16 cellular contexts compared by ENCODE assay signal in the genomic region with DNA sequence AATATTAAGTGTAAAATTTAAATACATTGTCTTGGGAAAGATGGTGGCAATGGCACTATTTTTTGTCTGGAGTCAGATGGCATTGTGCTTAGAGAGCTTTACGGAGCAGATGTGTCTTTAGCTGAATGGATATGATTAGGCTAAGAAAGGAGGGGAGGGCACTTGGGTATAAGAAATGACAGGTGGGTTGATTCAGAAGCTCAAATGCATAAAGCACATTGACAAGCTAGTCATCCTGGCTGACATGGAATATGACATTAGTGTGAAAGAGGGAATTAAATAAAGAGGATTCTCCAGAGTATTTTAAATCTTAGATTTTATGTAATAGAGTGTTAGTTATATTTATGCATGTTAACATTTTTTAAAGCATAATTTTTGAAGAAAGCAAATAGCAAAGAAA.
DNase-seq lines count a peak whose midpoint lies in the region; ATAC-seq lines count a peak whose summit lies in the region.
"Had no signal": no experiment of that assay in that cellular context is flagged by ENCODE, and none has a peak within 500 bp of the region (broad histone marks: within the 10 kb centered on the region; RNA-seq: fewer than 3 reads in every experiment).

No MANE protein-coding gene starts in this region.

- H2AK5ac ChIP-seq in mesenchymal stem cell (ENCODE audit: low read length, severe bottlenecking) = peak overlapping the region; percentile 23

- no peak overlapping the region for H2BK15ac ChIP-seq in mesenchymal stem cell (ENCODE audit: low read depth, poor library complexity, severe bottlenecking)

- no peak for ATAC-seq in GM18873 (IDR thresholded peaks at IDR 0.05; ENCODE audit: low FRiP score, unreplicated experiment)
- ATAC-seq: CD8-positive, alpha-beta T cell; GM23338; K562 had no signal

- no peak overlapping the region for H3K14ac ChIP-seq in mesenchymal stem cell (ENCODE audit: low read length in 2 of 2)

- H3K18ac ChIP-seq in mesenchymal stem cell (ENCODE audit: low read depth in 1 of 2, low read length in 2 of 2) = no peak overlapping the region

- no peak overlapping the region for H2AFZ ChIP-seq in mesenchymal stem cell (ENCODE audit: low read depth, low read length)
- H2AFZ ChIP-seq: GM23338, PC-9 had no signal

- no peak overlapping the region for H3K27ac ChIP-seq in mesenchymal stem cell (ENCODE audit: low read length, poor library complexity, severe bottlenecking)
- H3K27ac ChIP-seq: PC-9, SK-N-MC had no signal

- peaks cover 1% of the 10 kb centered on the region for H3K4me1 ChIP-seq in mesenchymal stem cell (ENCODE audit: control insufficient read depth, insufficient read depth, low read depth, low read length)
- H3K4me1 ChIP-seq: BE2C had no signal

- H3K9ac ChIP-seq in mesenchymal stem cell (ENCODE audit: low read length) = no peak overlapping the region

- 96% methylated on average over 1 of the region's 1 CpG for WGBS in mesenchymal stem cell

- no peak overlapping the region for H3K4me2 ChIP-seq in mesenchymal stem cell (ENCODE audit: low read length, poor library complexity, severe bottlenecking)
- H3K4me2 ChIP-seq: GM23338, PC-9 had no signal

- H3K4ac ChIP-seq in mesenchymal stem cell (ENCODE audit: low read depth in 1 of 2, low read length in 2 of 2) = no peak overlapping the region

- no peak overlapping the region for H3K4me3 ChIP-seq in mesenchymal stem cell (ENCODE audit: insufficient read depth in 1 of 2, low read depth in 1 of 2, low read length in 2 of 2)
- H3K4me3 ChIP-seq: GM23338, K562, PC-9, SK-N-MC had no signal

- H3K36me3 ChIP-seq in mesenchymal stem cell (ENCODE audit: control insufficient read depth in 1 of 2, insufficient read depth in 2 of 2, low read depth in 1 of 2, low read length in 2 of 2) = no peaks in the 10 kb centered on the region
- H3K36me3 ChIP-seq: BE2C had no signal

- H3K23ac ChIP-seq in mesenchymal stem cell (ENCODE audit: low read length in 2 of 2) = no peak overlapping the region

- peak; percentile 59 for DNase-seq in NCI-H1105 (lab: John Stamatoyannopoulos, UW)
- DNase-seq in NCI-H146 treated with DMSO at 0.1 percent for 48 hours (lab: John Stamatoyannopoulos, UW; ENCODE audit: unreplicated experiment) = peak; percentile 74
- DNase-seq in NCI-H748 (lab: John Stamatoyannopoulos, UW; ENCODE audit: unreplicated experiment) = peak; percentile 84
- no peak for DNase-seq in mesenchymal stem cell
- no peak for DNase-seq in NCI-H1694 treated with DMSO at 0.1 percent for 48 hours (lab: John Stamatoyannopoulos, UW)
- DNase-seq in DMS79 treated with DMSO at 0.1 percent for 48 hours (lab: John Stamatoyannopoulos, UW) = no peak
- DNase-seq: BE2C; CD8-positive, alpha-beta T cell; DMS79; NCI-H2081 treated with DMSO at 0.1 percent for 48 hours; PC-9; T-helper 1 cell had no signal

- no peak overlapping the region for H2BK12ac ChIP-seq in mesenchymal stem cell (ENCODE audit: low read length in 2 of 2)

- no peak overlapping the region for H2BK5ac ChIP-seq in mesenchymal stem cell (ENCODE audit: low read depth, low read length, poor library complexity, severe bottlenecking)

- no peak overlapping the region for H2BK120ac ChIP-seq in mesenchymal stem cell (ENCODE audit: low read depth, low read length)

- H3K79me1 ChIP-seq in mesenchymal stem cell (replicated peaks; ENCODE audit: low read length, poor library complexity, severe bottlenecking) = no peaks in the 10 kb centered on the region

- H4K91ac ChIP-seq in mesenchymal stem cell (ENCODE audit: low read length) = no peak overlapping the region

- H3K27me3 ChIP-seq in mesenchymal stem cell (ENCODE audit: control insufficient read depth in 1 of 2, insufficient read depth in 1 of 2, low read length in 2 of 2) = no peaks in the 10 kb centered on the region
- H3K27me3 ChIP-seq: BE2C had no signal

- H4K8ac ChIP-seq in mesenchymal stem cell (ENCODE audit: low read length) = no peak overlapping the region

- no peaks in the 10 kb centered on the region for H3K9me3 ChIP-seq in mesenchymal stem cell (ENCODE audit: control insufficient read depth, low read length)
- H3K9me3 ChIP-seq: BE2C had no signal

Comparison
In these comparisons a context has a peak if more than half of its experiments do, and no peak if none do; other contexts are left out.
1. DNase-seq: peak in NCI-H1105 (single experiment), NCI-H146 treated with DMSO at 0.1 percent for 48 hours (single experiment) and NCI-H748 (single experiment); none in mesenchymal stem cell (single experiment), NCI-H1694 treated with DMSO at 0.1 percent for 48 hours (single experiment) and DMS79 treated with DMSO at 0.1 percent for 48 hours (single experiment).